Comparison of ENCODE assay signal across 8 cellular contexts in genomic region chr4:185810746-185811508, GRCh38. TPM values are rescaled to one million over a fixed set of nuclear protein-coding genes. Genes with fewer than 3 reads are reported as not detected.
DNase-seq lines count a peak whose midpoint lies in the region; ATAC-seq and TF ChIP-seq lines count a peak whose summit lies in the region.

No MANE protein-coding gene starts in this region.

- intact Hi-C loops in left ventricle myocardium superior (cut with micrococcal nuclease): loop anchor here (2.0 kb wide), 1 partner anchor 38 kb away; no protein-coding TSS in a partner anchor
- intact Hi-C loops in prostate gland (cut with DNase I): loop anchor here (10.0 kb wide), 2 partner anchors 156 to 214 kb away; no protein-coding TSS in a partner anchor

- no peaks in the 10 kb centered on the region for H3K27me3 ChIP-seq in prostate gland (replicated peaks; ENCODE audit: insufficient read depth)

- peak overlapping the region; percentile 67 to 74 for H3K27ac ChIP-seq in prostate gland

- no peaks in the 10 kb centered on the region for H3K9me3 ChIP-seq in prostate gland

- TF ChIP-seq CTCF in GM12864 (IDR thresholded peaks at IDR 0.05; ENCODE audit: low read depth, low read length, missing control alignments) (no peak), prostate gland (IDR thresholded peaks at IDR 0.05) (no peak)

- no peaks in the 10 kb centered on the region for H3K4me1 ChIP-seq in prostate gland (replicated peaks)

- 31% methylated on average over 13 of the region's 13 CpGs for WGBS in prostate gland

- TF ChIP-seq POLR2A in prostate gland (IDR thresholded peaks at IDR 0.05): no peak

- peak overlapping the region; percentile 53 for H3K4me3 ChIP-seq in GM12864 (ENCODE audit: low read depth, low read length)
- peak overlapping the region; percentile 35 to 42 for H3K4me3 ChIP-seq in prostate gland

- no peaks in the 10 kb centered on the region for H3K36me3 ChIP-seq in prostate gland

- ATAC-seq in SK-N-SH treated with all-trans-retinoic acid at 6 μM for 48 hours (peak; percentile 18), left ventricle myocardium superior (peak; percentile 20), GM18861 (IDR thresholded peaks at IDR 0.05; ENCODE audit: unreplicated experiment) (no peak)

- no peak for DNase-seq in GM12864 (ENCODE audit: low read depth)
- DNase-seq in left ventricle myocardium superior: no peak
- DNase-seq in prostate gland (ENCODE audit: low spot score): no peak
- no peak for DNase-seq in NCI-H2171 treated with DMSO at 0.1 percent for 48 hours (lab: John Stamatoyannopoulos, UW)
- DNase-seq in activated gamma-delta T cell treated with Interleukin-2 at 50 U/mL for 16 hours: no peak
- no peak for DNase-seq in T-helper 2 cell

TF ChIP-seq in SK-N-SH treated with all-trans-retinoic acid at 6 μM for 48 hours, 23 proteins besides CTCF, POLR2A, EP300 and RAD21:
- TF ChIP-seq ESRRG (CRISPR knock-in tag; IDR thresholded peaks at IDR 0.05) (no peak), CREB5 (CRISPR knock-in tag; IDR thresholded peaks at IDR 0.05; ENCODE audit: low read depth) (no peak), PPARA (CRISPR knock-in tag; IDR thresholded peaks at IDR 0.05; ENCODE audit: borderline replicate concordance) (no peak), ZC3H10 (CRISPR knock-in tag; IDR thresholded peaks at IDR 0.05) (no peak), TSHZ2 (CRISPR knock-in tag; IDR thresholded peaks at IDR 0.05) (no peak), ZFP30 (CRISPR knock-in tag; IDR thresholded peaks at IDR 0.05) (no peak), ISL1 (CRISPR knock-in tag; IDR thresholded peaks at IDR 0.05) (no peak), PATZ1 (CRISPR knock-in tag; IDR thresholded peaks at IDR 0.05; ENCODE audit: borderline replicate concordance) (no peak), BACH2 (CRISPR knock-in tag; IDR thresholded peaks at IDR 0.05; ENCODE audit: borderline replicate concordance) (no peak), ARNTL (CRISPR knock-in tag; IDR thresholded peaks at IDR 0.05; ENCODE audit: borderline replicate concordance, low read depth) (no peak), CSRNP3 (CRISPR knock-in tag; IDR thresholded peaks at IDR 0.05) (no peak), ZNF565 (CRISPR knock-in tag; conservative IDR thresholded peaks at IDR 0.05; ENCODE audit: low read depth) (no peak)

RNA-seq across cellular contexts. Expression of gene SORBS2, which starts 1.1 kb away (rescaled TPM):
- total RNA-seq in left ventricle myocardium superior: 911 TPM
- 100 to 1,000 TPM; 175 to 242 TPM for total RNA-seq in prostate gland
